25 cellular contexts compared by ENCODE assay signal in the genomic region with DNA sequence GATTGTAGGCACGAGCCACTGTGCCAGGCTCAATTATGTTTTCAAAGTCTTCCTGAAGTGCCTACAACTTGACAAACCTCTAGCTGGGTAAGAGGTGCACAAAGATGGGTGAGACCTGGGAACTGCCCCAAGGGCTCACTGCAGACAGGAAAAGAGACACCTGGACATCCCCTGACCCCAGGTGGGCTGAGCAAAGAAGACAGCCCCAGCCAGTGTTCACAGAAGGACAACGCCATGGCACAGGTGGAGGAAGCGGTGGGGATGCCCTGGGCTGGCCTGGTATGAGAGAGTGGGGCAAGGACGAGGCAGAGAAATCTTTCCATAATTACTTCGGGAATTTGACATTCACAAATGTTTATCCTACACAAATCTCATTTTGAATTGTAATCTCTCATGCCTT.
"Had no signal": no experiment of that assay in that cellular context is flagged by ENCODE, and none has a peak within 500 bp of the region (broad histone marks: within the 10 kb centered on the region; RNA-seq: fewer than 3 reads in every experiment).

No MANE protein-coding gene starts in this region.

- DNase-seq: stimulated activated CD4-positive, alpha-beta T cell treated with anti-CD3 and anti-CD28 coated beads, Interleukin-2, amount 100 ng/mL, for 48 hours; stimulated activated CD4-positive, alpha-beta T cell treated with anti-CD3 and anti-CD28 coated beads, Interleukin-4, amount 100 ng/mL, for 1 hour; stimulated activated CD4-positive, alpha-beta T cell treated with anti-CD3 and anti-CD28 coated beads, Interleukin-4, amount 100 ng/mL, for 24 hours; stimulated activated CD4-positive, alpha-beta T cell treated with anti-CD3 and anti-CD28 coated beads, Interleukin-4, amount 100 ng/mL, for 4 hours; stimulated activated CD8-positive, alpha-beta memory T cell treated with anti-CD3 and anti-CD28 coated beads, Interleukin-4, amount 100 ng/mL, for 48 hours; stimulated activated naive B cell treated with anti-CD40 and anti-IgM and Interleukin-4, amounts not matched to agents 10 μg/mL and 1 μg/mL and 100 μg/mL, for 72 hours; stimulated activated naive CD4-positive, alpha-beta T cell; stimulated activated naive CD4-positive, alpha-beta T cell treated with Interleukin-2 at 50 U/mL for 16 hours; stimulated activated naive CD8-positive, alpha-beta T cell treated with anti-CD3 and anti-CD28 coated beads, Interleukin-15, amount 100 ng/mL, for 72 hours; stimulated activated naive CD8-positive, alpha-beta T cell treated with anti-CD3 and anti-CD28 coated beads, Interleukin-15, Interleukin-2, amounts not matched to agents 100 U/mL and 50 U/mL, for 24 hours; stomach; substantia nigra; testis; thyroid gland; tibial artery; transverse colon; trophoblast cell; upper lobe of left lung; upper lobe of right lung; uterus had no signal

- H3K4me3 ChIP-seq: stomach, suprapubic skin, testis, thoracic aorta, thyroid gland, tibial artery, tibial nerve, transverse colon, upper lobe of left lung, upper lobe of right lung, uterus had no signal

- H3K9me3 ChIP-seq: suprapubic skin, testis, thoracic aorta, thyroid gland, tibial artery, transverse colon, upper lobe of right lung, uterus had no signal

- ATAC-seq: stimulated activated effector memory CD8-positive, alpha-beta T cell treated with anti-CD3 and anti-CD28 coated beads, Interleukin-12 subunit alpha, Interleukin-12 subunit beta, amount 100 ng/mL, for 72 hours; stimulated activated memory B cell treated with anti-CD40 and anti-IgM and Interleukin-4, amounts not matched to agents 10 μg/mL and 1 μg/mL and 100 μg/mL, for 72 hours; stimulated activated naive B cell treated with anti-CD40 and anti-IgM and Interleukin-4, amounts not matched to agents 10 μg/mL and 1 μg/mL and 100 μg/mL, for 72 hours; stimulated activated naive CD8-positive, alpha-beta T cell treated with anti-CD3 and anti-CD28 coated beads, Interleukin-15, amount 100 ng/mL, for 72 hours; stimulated activated naive CD8-positive, alpha-beta T cell treated with anti-CD3 and anti-CD28 coated beads, Interleukin-15, Interleukin-2, amounts not matched to agents 100 U/mL and 50 U/mL, for 24 hours; upper lobe of right lung had no signal

- H3K4me1 ChIP-seq: stomach, suprapubic skin, testis, thyroid gland, tibial artery, tibial nerve, transverse colon, upper lobe of left lung, upper lobe of right lung, uterus had no signal

- H3K36me3 ChIP-seq: stomach, suprapubic skin, thoracic aorta, thyroid gland, tibial artery, tibial nerve, transverse colon, upper lobe of left lung, upper lobe of right lung, uterus had no signal

- H3K27me3 ChIP-seq: stomach, testis, thyroid gland, tibial nerve, transverse colon, upper lobe of left lung, uterus had no signal

- H3K27ac ChIP-seq: stomach, suprapubic skin, testis, thoracic aorta, thyroid gland, tibial artery, tibial nerve, transverse colon, upper lobe of left lung, upper lobe of right lung, uterus had no signal
